7 cellular contexts compared by ENCODE assay signal in genomic region chr6:80003841-80004198, GRCh38. TPM values are rescaled to one million over a fixed set of nuclear protein-coding genes. Genes with fewer than 3 reads are reported as not detected.
DNase-seq lines count a peak whose midpoint lies in the region; ATAC-seq and TF ChIP-seq lines count a peak whose summit lies in the region.

No MANE protein-coding gene starts in this region.

- intact Hi-C loops in posterior vena cava (cut with DNase I): no loop called here

- H3K27me3 ChIP-seq in gastroesophageal sphincter: no peaks in the 10 kb centered on the region

- no peak for TF ChIP-seq POLR2A in gastroesophageal sphincter (IDR thresholded peaks at IDR 0.05)

- no peak for ATAC-seq in gastroesophageal sphincter

- peaks cover 0 to 15% (median 5%) of the 10 kb centered on the region in 3 donors for H3K4me1 ChIP-seq in gastroesophageal sphincter

- H3K36me3 ChIP-seq in gastroesophageal sphincter: no peaks in the 10 kb centered on the region

- H3K4me3 ChIP-seq in gastroesophageal sphincter: peak overlapping the region; percentile 42 to 60

- TF ChIP-seq EP300 in gastroesophageal sphincter (IDR thresholded peaks at IDR 0.05): no peak

- H3K27ac ChIP-seq in gastroesophageal sphincter: peak overlapping the region; percentile 59 to 92 (median 86)

- DNase-seq in GM13976 (ENCODE audit: low spot score): peak; percentile 7
- peak; percentile 9 for DNase-seq in HEK293T (ENCODE audit: extremely low spot score)
- DNase-seq in NCI-H2171 (lab: John Stamatoyannopoulos, UW): peak; percentile 58
- peak; percentile 12 for DNase-seq in activated gamma-delta T cell (lab: John Stamatoyannopoulos, UW)
- peak; percentile 72 for DNase-seq in posterior vena cava (ENCODE audit: low spot score)
- DNase-seq in foreskin melanocyte: no peak

- WGBS in gastroesophageal sphincter (ENCODE audit: low coverage in 1 of 2), 2 donors: 0% methylated on average over 3 to 14 of the region's 15 CpGs

- no peak for TF ChIP-seq CTCF in GM13976 (IDR thresholded peaks at IDR 0.05; ENCODE audit: borderline replicate concordance, control extremely low read depth, extremely low read depth, insufficient read depth, missing control alignments)
- no peak for TF ChIP-seq CTCF in gastroesophageal sphincter (IDR thresholded peaks at IDR 0.05)

- POLR2A ChIA-PET in HEK293T (lab: Yijun Ruan, JAX): interaction anchor here (1.0 to 2.1 kb wide), 7 partner anchors 9 to 103 kb away, joined by 3 to 9 read pairs (median 5); partner anchors contain the start of gene BCKDHB

- CTCF ChIA-PET in HEK293T (lab: Yijun Ruan, JAX): no interaction called here

- in situ Hi-C loops in GM13976 (cut with MboI; ENCODE audit: low sequenced_read_pairs, unreplicated experiment): no loop called here

- H3K9me3 ChIP-seq in gastroesophageal sphincter: no peaks in the 10 kb centered on the region

TF ChIP-seq in HEK293T, 16 proteins besides CTCF, POLR2A, EP300 and RAD21:
- TF ChIP-seq PKNOX1 (IDR thresholded peaks at IDR 0.05): no peak
- TF ChIP-seq L3MBTL2 (conservative IDR thresholded peaks at IDR 0.05): peak; percentile 31; the same call in 1 of the 2 replicates
TF ChIP-seq in HEK293T: peak in this region for 1.

RNA-seq across cellular contexts. Expression of gene TTK, which starts 0.6 kb away (rescaled TPM):
- total RNA-seq in gastroesophageal sphincter (under 1 TPM in 3 of 4 donors, not detected in 1; 0.19 to 0.32 (median 0.27) TPM), posterior vena cava (under 1 TPM; 0.24 to 0.88 TPM)

RNA-seq across cellular contexts. Expression of gene ELOVL4, which starts 56.5 kb away (rescaled TPM):
- 1 to 10 TPM; 2.3 to 3.7 (median 2.8) TPM for total RNA-seq in gastroesophageal sphincter
- total RNA-seq in posterior vena cava: 1 to 10 TPM; 1.8 to 1.9 TPM
